ENCODE assay signal across 22 cellular contexts in genomic region chr7:150566123-150566522, GRCh38. TPM values are rescaled to one million over a fixed set of nuclear protein-coding genes. Genes with fewer than 3 reads are reported as not detected.
DNase-seq lines count a peak whose midpoint lies in the region; ATAC-seq lines count a peak whose summit lies in the region.
"Had no signal": no experiment of that assay in that cellular context is flagged by ENCODE, and none has a peak within 500 bp of the region (broad histone marks: within the 10 kb centered on the region; RNA-seq: fewer than 3 reads in every experiment).

No MANE protein-coding gene starts in this region.

- peaks cover 24% of the 10 kb centered on the region for H3K9me3 ChIP-seq in KOPT-K1 (ENCODE audit: insufficient read depth, low read length, poor library complexity, severe bottlenecking)
- H3K9me3 ChIP-seq: suprapubic skin, uterus had no signal

- H3K27me3 Mint-ChIP-seq in activated T-cell treated with anti-CD3 and anti-CD28 coated beads, Interleukin-2, amount 50 U/mL, for 4 hours (ENCODE audit: low read depth) = no peaks in the 10 kb centered on the region
- H3K27me3 Mint-ChIP-seq in activated naive CD8-positive, alpha-beta T cell treated with anti-CD3 and anti-CD28 coated beads, Interleukin-2, amount 10 ng/mL, durations not matched to agents 7 days and 5 days = no peaks in the 10 kb centered on the region
- no peaks in the 10 kb centered on the region for H3K27me3 Mint-ChIP-seq in natural killer cell treated with Interleukin-12 subunit alpha and Interleukin-12 subunit beta and Interleukin-15 and Interleukin-18, amount 100 ng/mL, for 72 hours

- H3K36me3 Mint-ChIP-seq in activated T-cell treated with anti-CD3 and anti-CD28 coated beads, Interleukin-2, amount 50 U/mL, for 4 hours (ENCODE audit: insufficient read depth) = peaks cover 22% of the 10 kb centered on the region
- peaks cover 45% of the 10 kb centered on the region for H3K36me3 Mint-ChIP-seq in activated naive CD8-positive, alpha-beta T cell treated with anti-CD3 and anti-CD28 coated beads, Interleukin-2, amount 10 ng/mL, durations not matched to agents 7 days and 5 days
- peaks cover 74% of the 10 kb centered on the region for H3K36me3 Mint-ChIP-seq in natural killer cell treated with Interleukin-12 subunit alpha and Interleukin-12 subunit beta and Interleukin-15 and Interleukin-18, amount 100 ng/mL, for 72 hours
- H3K36me3 Mint-ChIP-seq: neural progenitor cell had no signal

- H3K27ac ChIP-seq in KOPT-K1 (ENCODE audit: low read depth, low read length, poor library complexity, severe bottlenecking) = peak overlapping the region; percentile 92
- H3K27ac ChIP-seq: BLaER1, neural progenitor cell, suprapubic skin had no signal

- peaks cover 4% of the 10 kb centered on the region for H3K9me3 Mint-ChIP-seq in activated T-cell treated with anti-CD3 and anti-CD28 coated beads, Interleukin-2, amount 50 U/mL, for 4 hours
- peaks cover 9% of the 10 kb centered on the region for H3K9me3 Mint-ChIP-seq in activated naive CD8-positive, alpha-beta T cell treated with anti-CD3 and anti-CD28 coated beads, Interleukin-2, amount 10 ng/mL, durations not matched to agents 7 days and 5 days
- H3K9me3 Mint-ChIP-seq in natural killer cell treated with Interleukin-12 subunit alpha and Interleukin-12 subunit beta and Interleukin-15 and Interleukin-18, amount 100 ng/mL, for 72 hours = peaks cover 4% of the 10 kb centered on the region

- DNase-seq in activated T-cell treated with anti-CD3 and anti-CD28 coated beads, Interleukin-2, amount 50 U/mL, for 4 hours = no peak
- no peak for DNase-seq in activated T-cell treated with anti-CD3 and anti-CD28 coated beads, Interleukin-2, amount 50 U/mL, for 48 hours
- DNase-seq in activated naive CD8-positive, alpha-beta T cell treated with anti-CD3 and anti-CD28 coated beads, Interleukin-2, amount 10 ng/mL, durations not matched to agents 7 days and 5 days = no peak
- no peak for DNase-seq in natural killer cell treated with Interleukin-12 subunit alpha and Interleukin-12 subunit beta and Interleukin-15 and Interleukin-18, amount 100 ng/mL, for 72 hours (ENCODE audit: low spot score)
- no peak for DNase-seq in activated gamma-delta T cell treated with Interleukin-2 at 50 U/mL for 16 hours
- DNase-seq: ACHN, amniotic stem cell, GOT3, midbrain, NCI-H2081 treated with DMSO at 0.1 percent for 48 hours, NCI-H446 treated with DMSO at 0.1 percent for 48 hours, Right ventricle myocardium superior, sigmoid colon, uterus had no signal

- peaks cover 80% of the 10 kb centered on the region for H3K4me1 Mint-ChIP-seq in activated T-cell treated with anti-CD3 and anti-CD28 coated beads, Interleukin-2, amount 50 U/mL, for 4 hours (ENCODE audit: low read depth)
- peaks cover 59% of the 10 kb centered on the region for H3K4me1 Mint-ChIP-seq in activated naive CD8-positive, alpha-beta T cell treated with anti-CD3 and anti-CD28 coated beads, Interleukin-2, amount 10 ng/mL, durations not matched to agents 7 days and 5 days
- peaks cover 71 to 72% of the 10 kb centered on the region in 2 donors for H3K4me1 Mint-ChIP-seq in natural killer cell treated with Interleukin-12 subunit alpha and Interleukin-12 subunit beta and Interleukin-15 and Interleukin-18, amount 100 ng/mL, for 72 hours (ENCODE audit: low read depth in 2 of 2)

- peaks cover 15% of the 10 kb centered on the region for H3K36me3 ChIP-seq in KOPT-K1 (ENCODE audit: insufficient read depth, low read length)
- H3K36me3 ChIP-seq: BLaER1, neural progenitor cell, sigmoid colon, suprapubic skin, uterus had no signal

- H3K4me3 Mint-ChIP-seq in activated T-cell treated with anti-CD3 and anti-CD28 coated beads, Interleukin-2, amount 50 U/mL, for 4 hours = peak overlapping the region; percentile 82
- peak overlapping the region; percentile 94 for H3K4me3 Mint-ChIP-seq in activated naive CD8-positive, alpha-beta T cell treated with anti-CD3 and anti-CD28 coated beads, Interleukin-2, amount 10 ng/mL, durations not matched to agents 7 days and 5 days
- H3K4me3 Mint-ChIP-seq in natural killer cell treated with Interleukin-12 subunit alpha and Interleukin-12 subunit beta and Interleukin-15 and Interleukin-18, amount 100 ng/mL, for 72 hours = peak overlapping the region; percentile 63
- H3K4me3 Mint-ChIP-seq: neural progenitor cell had no signal

- POLR2A ChIA-PET in activated naive CD8-positive, alpha-beta T cell treated with anti-CD3 and anti-CD28 coated beads, Interleukin-2, amount 10 ng/mL, durations not matched to agents 7 days and 5 days (lab: Charles Lee) = interaction anchor here (1.4 to 7.3 kb wide), 6 partner anchors 49 to 167 kb away, joined by 3 to 103 read pairs (median 14); partner anchors contain the start of genes GIMAP1, GIMAP6, GIMAP7 and GIMAP8

- H3K27ac Mint-ChIP-seq in activated naive CD8-positive, alpha-beta T cell treated with anti-CD3 and anti-CD28 coated beads, Interleukin-2, amount 10 ng/mL, durations not matched to agents 7 days and 5 days = peak overlapping the region; percentile 64
- peak overlapping the region; percentile 96 to 99 for H3K27ac Mint-ChIP-seq in natural killer cell treated with Interleukin-12 subunit alpha and Interleukin-12 subunit beta and Interleukin-15 and Interleukin-18, amount 100 ng/mL, for 72 hours
- H3K27ac Mint-ChIP-seq: neural progenitor cell had no signal

- ATAC-seq in activated T-cell treated with anti-CD3 and anti-CD28 coated beads, Interleukin-2, amount 50 U/mL, for 4 hours = no peak
- no peak for ATAC-seq in activated naive CD8-positive, alpha-beta T cell treated with anti-CD3 and anti-CD28 coated beads, Interleukin-2, amount 10 ng/mL, durations not matched to agents 7 days and 5 days (ENCODE audit: low read depth)
- no peak for ATAC-seq in natural killer cell treated with Interleukin-12 subunit alpha and Interleukin-12 subunit beta and Interleukin-15 and Interleukin-18, amount 100 ng/mL, for 72 hours
- ATAC-seq in GM21515 (IDR thresholded peaks at IDR 0.05; ENCODE audit: unreplicated experiment) = no peak
- ATAC-seq in HG03469 (IDR thresholded peaks at IDR 0.05; ENCODE audit: unreplicated experiment) = no peak
- ATAC-seq: left lobe of liver had no signal

RNA-seq across cellular contexts. Expression of gene GIMAP4, which starts 1.1 kb away (rescaled TPM):
- 10 to 100 TPM; 10.1 to 11.1 (median 11.1) TPM for total RNA-seq in activated T-cell treated with anti-CD3 and anti-CD28 coated beads, Interleukin-2, amount 50 U/mL, for 4 hours
- total RNA-seq in activated naive CD8-positive, alpha-beta T cell treated with anti-CD3 and anti-CD28 coated beads, Interleukin-2, amount 10 ng/mL, durations not matched to agents 7 days and 5 days = 100 to 1,000 TPM; 285 to 288 TPM
- 100 to 1,000 TPM in 1 of 2 donors, 10 to 100 TPM in 1; 83.6 to 245 TPM for total RNA-seq in natural killer cell treated with Interleukin-12 subunit alpha and Interleukin-12 subunit beta and Interleukin-15 and Interleukin-18, amount 100 ng/mL, for 72 hours
- total RNA-seq: bronchial epithelial cell had no signal

RNA-seq across cellular contexts. Expression of gene GIMAP7, which starts 51.5 kb away (rescaled TPM):
- total RNA-seq in activated T-cell treated with anti-CD3 and anti-CD28 coated beads, Interleukin-2, amount 50 U/mL, for 4 hours = 10 to 100 TPM; 23.9 to 28.3 (median 25.0) TPM
- total RNA-seq in activated naive CD8-positive, alpha-beta T cell treated with anti-CD3 and anti-CD28 coated beads, Interleukin-2, amount 10 ng/mL, durations not matched to agents 7 days and 5 days = 100 to 1,000 TPM; 203 to 212 TPM
- total RNA-seq in natural killer cell treated with Interleukin-12 subunit alpha and Interleukin-12 subunit beta and Interleukin-15 and Interleukin-18, amount 100 ng/mL, for 72 hours = 10 to 100 TPM; 50.5 to 60.4 TPM
- total RNA-seq: bronchial epithelial cell had no signal

Comparison
In these comparisons a context has a peak if more than half of its experiments do, and no peak if none do; other contexts are left out.
1. RNA of gene GIMAP4, which starts 1.1 kb away (total RNA-seq): 285 to 288 TPM in activated naive CD8-positive, alpha-beta T cell treated with anti-CD3 and anti-CD28 coated beads, Interleukin-2, amount 10 ng/mL, durations not matched to agents 7 days and 5 days and 83.6 to 245 TPM in natural killer cell treated with Interleukin-12 subunit alpha and Interleukin-12 subunit beta and Interleukin-15 and Interleukin-18, amount 100 ng/mL, for 72 hours; 10.1 to 11.1 TPM in activated T-cell treated with anti-CD3 and anti-CD28 coated beads, Interleukin-2, amount 50 U/mL, for 4 hours; every median in the first group is over 4 times any median in the second.
2. Peak in every context shown above with its lines, with median percentiles within 50 percentile points of each other: H3K4me3 Mint-ChIP-seq.